Comparison of ENCODE assay signal across 10 cellular contexts in genomic region chr3:155178810-155179424, GRCh38.
"Had no signal": no experiment of that assay in that cellular context is flagged by ENCODE, and none has a peak within 500 bp of the region (broad histone marks: within the 10 kb centered on the region; RNA-seq: fewer than 3 reads in every experiment).

No MANE protein-coding gene starts in this region.

- H3K27me3 ChIP-seq: cardiac muscle cell, foreskin keratinocyte had no signal

- H3K27ac ChIP-seq: cardiac muscle cell, foreskin keratinocyte had no signal

- H3K4me3 ChIP-seq: cardiac muscle cell had no signal

- H3K27me3 Mint-ChIP-seq: activated CD4-positive, alpha-beta T cell treated with anti-CD3 and anti-CD28 coated beads for 36 hours; activated naive CD4-positive, alpha-beta T cell treated with anti-CD3 and anti-CD28 coated beads, Interleukin-2, amount 10 ng/mL, durations not matched to agents 7 days and 5 days; type B pancreatic cell had no signal

- H3K4me1 ChIP-seq: foreskin keratinocyte had no signal

- ATAC-seq: activated CD4-positive, alpha-beta T cell treated with anti-CD3 and anti-CD28 coated beads for 36 hours; activated CD8-positive, alpha-beta T cell treated with anti-CD3 and anti-CD28 coated beads, Interleukin-2, amount 10 ng/mL, durations not matched to agents 7 days and 5 days; foreskin keratinocyte had no signal

- H3K9me3 Mint-ChIP-seq: activated naive CD4-positive, alpha-beta T cell treated with anti-CD3 and anti-CD28 coated beads, Interleukin-2, amount 10 ng/mL, durations not matched to agents 7 days and 5 days; type B pancreatic cell had no signal

- H3K4me3 Mint-ChIP-seq: activated CD4-positive, alpha-beta T cell treated with anti-CD3 and anti-CD28 coated beads for 36 hours; activated CD8-positive, alpha-beta T cell treated with anti-CD3 and anti-CD28 coated beads, Interleukin-2, amount 10 ng/mL, durations not matched to agents 7 days and 5 days; activated naive CD4-positive, alpha-beta T cell treated with anti-CD3 and anti-CD28 coated beads, Interleukin-2, amount 10 ng/mL, durations not matched to agents 7 days and 5 days; type B pancreatic cell had no signal

- H3K27ac Mint-ChIP-seq: activated CD4-positive, alpha-beta T cell treated with anti-CD3 and anti-CD28 coated beads for 36 hours; activated CD8-positive, alpha-beta T cell treated with anti-CD3 and anti-CD28 coated beads, Interleukin-2, amount 10 ng/mL, durations not matched to agents 7 days and 5 days; activated naive CD4-positive, alpha-beta T cell treated with anti-CD3 and anti-CD28 coated beads, Interleukin-2, amount 10 ng/mL, durations not matched to agents 7 days and 5 days; type B pancreatic cell had no signal

- DNase-seq: activated CD4-positive, alpha-beta T cell treated with anti-CD3 and anti-CD28 coated beads for 36 hours; activated CD8-positive, alpha-beta T cell treated with anti-CD3 and anti-CD28 coated beads, Interleukin-2, amount 10 ng/mL, durations not matched to agents 7 days and 5 days; activated naive CD4-positive, alpha-beta T cell treated with anti-CD3 and anti-CD28 coated beads, Interleukin-2, amount 10 ng/mL, durations not matched to agents 7 days and 5 days; foreskin keratinocyte; head of caudate nucleus; mesenchymal stem cell; stimulated activated CD4-positive, alpha-beta T cell treated with anti-CD3 and anti-CD28 coated beads, Interleukin-2, amount 100 ng/mL, for 24 hours; stimulated activated naive CD4-positive, alpha-beta T cell treated with Interleukin-2 at 50 U/mL for 16 hours had no signal

- H3K36me3 ChIP-seq: cardiac muscle cell had no signal

- H3K36me3 Mint-ChIP-seq: activated naive CD4-positive, alpha-beta T cell treated with anti-CD3 and anti-CD28 coated beads, Interleukin-2, amount 10 ng/mL, durations not matched to agents 7 days and 5 days; type B pancreatic cell had no signal
